Comparison of ENCODE assay signal across 10 cellular contexts in the genomic region with DNA sequence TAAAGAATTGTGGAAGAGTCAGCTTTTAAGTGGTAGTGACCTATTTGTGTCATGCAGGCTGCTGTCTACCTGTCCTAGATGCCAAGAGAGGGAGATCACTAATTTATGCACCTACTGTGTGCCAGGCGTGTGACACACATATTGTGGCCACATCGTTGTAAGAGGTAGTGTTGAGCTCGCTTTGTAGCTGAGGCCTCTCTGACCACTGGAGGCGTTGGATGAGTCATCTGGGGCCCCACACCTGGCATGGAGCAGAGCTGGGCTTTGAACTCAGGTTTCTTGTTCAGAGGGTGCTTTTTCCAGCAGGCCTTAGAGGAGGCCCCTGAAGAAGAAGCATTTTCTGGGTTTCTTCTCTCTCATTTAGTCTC. TPM values are rescaled to one million over a fixed set of nuclear protein-coding genes. Genes with fewer than 3 reads are reported as not detected.
A peak's percentile ranks its signal among the peaks of the same experiment; 100 is the strongest.
DNase-seq lines count a peak whose midpoint lies in the region; ATAC-seq, FAIRE-seq and TF ChIP-seq lines count a peak whose summit lies in the region.
"Had no signal": no experiment of that assay in that cellular context is flagged by ENCODE, and none has a peak within 500 bp of the region (broad histone marks: within the 10 kb centered on the region; RNA-seq: fewer than 3 reads in every experiment).

No MANE protein-coding gene starts in this region.

- FAIRE-seq in pancreas (lab: Jason Lieb, UNC) = no peak

- POLR2A ChIA-PET in CD8-positive, alpha-beta T cell (lab: Charles Lee) = no interaction called here

- peak overlapping the region; percentile 74 to 92 (median 88) for H3K27ac ChIP-seq in pancreas
- H3K27ac ChIP-seq in CD8-positive, alpha-beta T cell (ENCODE audit: low read depth, low read length) = no peak overlapping the region
- H3K27ac ChIP-seq: 22Rv1 had no signal

- H3K4me1 Mint-ChIP-seq in activated CD8-positive, alpha-beta memory T cell treated with anti-CD3 and anti-CD28 coated beads, Interleukin-2, amount 10 ng/mL, durations not matched to agents 7 days and 5 days = peaks cover 81% of the 10 kb centered on the region
- H3K4me1 Mint-ChIP-seq in CD8-positive, alpha-beta T cell (ENCODE audit: low read depth) = peaks cover 5% of the 10 kb centered on the region

- peak; percentile 60 for DNase-seq in DMS53 (lab: John Stamatoyannopoulos, UW)
- no peak for DNase-seq in DMS53 treated with DMSO at 0.1 percent for 48 hours (lab: John Stamatoyannopoulos, UW; ENCODE audit: unreplicated experiment)
- DNase-seq in activated CD8-positive, alpha-beta memory T cell treated with anti-CD3 and anti-CD28 coated beads, Interleukin-2, amount 10 ng/mL, durations not matched to agents 7 days and 5 days = peak; percentile 86
- peak in 1 of 6 donors; percentile 62 for DNase-seq in pancreas
- DNase-seq in inferior parietal cortex (ENCODE audit: extremely low spot score) = no peak
- DNase-seq in CD8-positive, alpha-beta T cell = no peak
- no peak for DNase-seq in mucosa of gallbladder (ENCODE audit: low spot score)
- DNase-seq: T-cell had no signal

- ATAC-seq in HG03045 (IDR thresholded peaks at IDR 0.05; ENCODE audit: unreplicated experiment) (peak; percentile 76), pancreas (peak in 2 of 4 donors; percentile 26 to 33)
- peak; percentile 78 for ATAC-seq in activated CD8-positive, alpha-beta memory T cell treated with anti-CD3 and anti-CD28 coated beads, Interleukin-2, amount 10 ng/mL, durations not matched to agents 7 days and 5 days
- no peak for ATAC-seq in CD8-positive, alpha-beta T cell

- H3K9me3 Mint-ChIP-seq in activated CD8-positive, alpha-beta memory T cell treated with anti-CD3 and anti-CD28 coated beads, Interleukin-2, amount 10 ng/mL, durations not matched to agents 7 days and 5 days (ENCODE audit: low read depth) = no peaks in the 10 kb centered on the region
- no peaks in the 10 kb centered on the region for H3K9me3 Mint-ChIP-seq in CD8-positive, alpha-beta T cell
- H3K9me3 Mint-ChIP-seq: T-cell had no signal

- H3K27ac Mint-ChIP-seq in activated CD8-positive, alpha-beta memory T cell treated with anti-CD3 and anti-CD28 coated beads, Interleukin-2, amount 10 ng/mL, durations not matched to agents 7 days and 5 days = peak overlapping the region; percentile 88
- no peak overlapping the region for H3K27ac Mint-ChIP-seq in CD8-positive, alpha-beta T cell

- H3K4me3 ChIP-seq in pancreas = no peak overlapping the region
- no peak overlapping the region for H3K4me3 ChIP-seq in CD8-positive, alpha-beta T cell (ENCODE audit: low read depth, low read length)

- no peaks in the 10 kb centered on the region for H3K27me3 ChIP-seq in pancreas
- no peaks in the 10 kb centered on the region for H3K27me3 ChIP-seq in CD8-positive, alpha-beta T cell (ENCODE audit: insufficient read depth, low read length)

- H3K36me3 ChIP-seq in pancreas = peaks cover 0 to 11% (median 0%) of the 10 kb centered on the region in 3 donors
- H3K36me3 ChIP-seq in CD8-positive, alpha-beta T cell (ENCODE audit: insufficient read depth, low read length) = no peaks in the 10 kb centered on the region

- peaks cover 22% of the 10 kb centered on the region for H3K36me3 Mint-ChIP-seq in activated CD8-positive, alpha-beta memory T cell treated with anti-CD3 and anti-CD28 coated beads, Interleukin-2, amount 10 ng/mL, durations not matched to agents 7 days and 5 days
- H3K36me3 Mint-ChIP-seq in CD8-positive, alpha-beta T cell = peaks cover 10% of the 10 kb centered on the region

- no peaks in the 10 kb centered on the region for H3K27me3 Mint-ChIP-seq in activated CD8-positive, alpha-beta memory T cell treated with anti-CD3 and anti-CD28 coated beads, Interleukin-2, amount 10 ng/mL, durations not matched to agents 7 days and 5 days
- no peaks in the 10 kb centered on the region for H3K27me3 Mint-ChIP-seq in CD8-positive, alpha-beta T cell (ENCODE audit: low read depth)
- H3K27me3 Mint-ChIP-seq: T-cell had no signal

- CTCF ChIA-PET in activated CD8-positive, alpha-beta memory T cell treated with anti-CD3 and anti-CD28 coated beads, Interleukin-2, amount 10 ng/mL, durations not matched to agents 7 days and 5 days (lab: Charles Lee) = interaction anchor here (0.9 to 4.9 kb wide), 9 partner anchors 10 to 284 kb away, joined by 3 to 48 read pairs (median 7); partner anchors contain the start of genes KSR1 and WSB1
- CTCF ChIA-PET in CD8-positive, alpha-beta T cell (lab: Charles Lee) = no interaction called here

- intact Hi-C loops in pancreas (cut with DNase I) = no loop called here
- intact Hi-C loops in CD8-positive, alpha-beta T cell (cut with DNase I, micrococcal nuclease) = no loop called here

- no peaks in the 10 kb centered on the region for H3K9me3 ChIP-seq in pancreas
- no peaks in the 10 kb centered on the region for H3K9me3 ChIP-seq in CD8-positive, alpha-beta T cell (ENCODE audit: low read length)

- TF ChIP-seq CTCF in pancreas (IDR thresholded peaks at IDR 0.05) = no peak
- no peak for TF ChIP-seq CTCF in CD8-positive, alpha-beta T cell (IDR thresholded peaks at IDR 0.05)

- 58 to 63% methylated on average over 4 of the region's 4 CpGs for WGBS in pancreas, 2 donors

- H3K4me1 ChIP-seq in pancreas = peaks cover 41 to 53% (median 45%) of the 10 kb centered on the region in 3 donors
- H3K4me1 ChIP-seq in CD8-positive, alpha-beta T cell (ENCODE audit: insufficient read depth, low read length) = no peaks in the 10 kb centered on the region

- peak overlapping the region; percentile 29 for H3K4me3 Mint-ChIP-seq in activated CD8-positive, alpha-beta memory T cell treated with anti-CD3 and anti-CD28 coated beads, Interleukin-2, amount 10 ng/mL, durations not matched to agents 7 days and 5 days
- no peak overlapping the region for H3K4me3 Mint-ChIP-seq in CD8-positive, alpha-beta T cell
- H3K4me3 Mint-ChIP-seq: T-cell had no signal

RNA-seq across cellular contexts. Expression of gene LGALS9, which starts 52.3 kb away (rescaled TPM):
- 100 to 1,000 TPM; 150 to 305 TPM for total RNA-seq in activated CD8-positive, alpha-beta memory T cell treated with anti-CD3 and anti-CD28 coated beads, Interleukin-2, amount 10 ng/mL, durations not matched to agents 7 days and 5 days
- total RNA-seq in pancreas (10 to 100 TPM in 4 of 6 donors, 1 to 10 TPM in 2; 5.2 to 77.3 (median 13.5) TPM), mucosa of gallbladder (103 TPM)
- polyA plus RNA-seq in pancreas = 10 to 100 TPM; 20.9 to 29.8 TPM
- total RNA-seq in CD8-positive, alpha-beta T cell = 10 to 100 TPM; 13.9 to 14.9 TPM

Comparison
In these comparisons a context has a peak if more than half of its experiments do, and no peak if none do; other contexts are left out.
1. DNase-seq: peak in DMS53 (single experiment) and activated CD8-positive, alpha-beta memory T cell treated with anti-CD3 and anti-CD28 coated beads, Interleukin-2, amount 10 ng/mL, durations not matched to agents 7 days and 5 days (single experiment); none in DMS53 treated with DMSO at 0.1 percent for 48 hours (single experiment), inferior parietal cortex (single experiment), CD8-positive, alpha-beta T cell (0 of 7) and mucosa of gallbladder (single experiment).